ENCODE assay signal across 8 cellular contexts in the genomic region with DNA sequence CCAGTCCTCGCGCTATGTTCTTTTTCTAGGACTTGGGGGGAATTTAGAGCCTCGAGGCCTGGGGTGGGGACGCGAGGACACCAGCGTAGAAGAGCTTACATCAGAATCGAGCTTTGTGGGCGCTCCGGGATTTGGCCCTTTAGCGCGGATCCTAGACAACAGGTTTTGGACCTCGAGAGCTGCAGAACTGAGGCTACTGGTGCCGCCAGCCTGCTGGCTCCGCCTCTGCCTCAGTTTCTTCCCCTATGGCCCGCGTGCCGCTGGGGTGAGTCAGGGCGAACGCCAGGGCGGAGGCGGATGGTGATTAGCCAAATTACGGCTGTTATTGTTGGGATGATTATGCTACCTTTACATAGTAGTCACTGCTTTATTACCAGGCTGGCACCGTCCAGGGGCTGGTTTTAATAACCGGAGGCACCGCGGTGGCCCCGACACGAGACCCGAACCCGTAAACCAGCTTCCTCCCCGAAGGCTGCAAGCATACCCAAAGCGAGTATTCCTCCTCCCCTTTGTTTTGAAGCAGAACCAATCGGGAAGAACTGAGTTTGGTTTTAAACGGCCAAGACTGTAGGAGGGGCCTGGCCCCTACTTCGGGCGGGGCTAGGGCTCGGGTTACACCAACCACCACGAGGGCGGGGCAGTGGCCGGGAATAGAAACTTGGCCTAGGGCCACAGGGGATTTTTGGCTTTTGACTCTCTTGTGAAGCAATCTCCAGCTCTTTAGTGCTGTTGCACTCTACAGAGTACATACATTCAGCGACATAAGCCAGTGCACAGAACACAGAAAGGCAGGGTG. TPM values are rescaled to one million over a fixed set of nuclear protein-coding genes. Genes with fewer than 3 reads are reported as not detected.
DNase-seq lines count a peak whose midpoint lies in the region; ATAC-seq and TF ChIP-seq lines count a peak whose summit lies in the region.

No MANE protein-coding gene starts in this region.

- POLR2A ChIA-PET in activated naive CD8-positive, alpha-beta T cell treated with anti-CD3 and anti-CD28 coated beads, Interleukin-2, amount 10 ng/mL, durations not matched to agents 7 days and 5 days (lab: Charles Lee), result interaction anchor here (0.6 to 2.3 kb wide), 38 partner anchors 9 to 1580 kb away, joined by 3 to 32 read pairs (median 4); a partner anchor contains a TSS

- under 1% methylated on average over 41 of the region's 41 CpGs for WGBS in thymus

- peak overlapping the region; percentile 100 for H3K4me3 Mint-ChIP-seq in activated naive CD8-positive, alpha-beta T cell treated with anti-CD3 and anti-CD28 coated beads, Interleukin-2, amount 10 ng/mL, durations not matched to agents 7 days and 5 days
- peak overlapping the region; percentile 93 for H3K4me3 Mint-ChIP-seq in osteocyte (ENCODE audit: unreplicated experiment)

- peak; percentile 61 for ATAC-seq in HG02678 (IDR thresholded peaks at IDR 0.05; ENCODE audit: unreplicated experiment)
- peak; percentile 73 for ATAC-seq in activated naive CD8-positive, alpha-beta T cell treated with anti-CD3 and anti-CD28 coated beads, Interleukin-2, amount 10 ng/mL, durations not matched to agents 7 days and 5 days (ENCODE audit: low read depth)

- DNase-seq in GM12864 (ENCODE audit: low read depth) (peak; percentile 94), NCI-H1105 treated with DMSO at 0.1 percent for 48 hours (lab: John Stamatoyannopoulos, UW) (peak; percentile 97), SKM-1 treated with dmso at 0.1 percent for 144 hours (lab: John Stamatoyannopoulos, UW; ENCODE audit: unreplicated experiment) (peak; percentile 99), head of caudate nucleus (peak; percentile 73 to 95 (median 87)), osteocyte (ENCODE audit: extremely low spot score, unreplicated experiment) (peak; percentile 97)
- peak; percentile 89 for DNase-seq in activated naive CD8-positive, alpha-beta T cell treated with anti-CD3 and anti-CD28 coated beads, Interleukin-2, amount 10 ng/mL, durations not matched to agents 7 days and 5 days

- intact Hi-C loops in head of caudate nucleus (cut with DNase I), result no loop called here

- TF ChIP-seq CTCF in GM12864 (IDR thresholded peaks at IDR 0.05; ENCODE audit: low read depth, low read length, missing control alignments) (no peak), osteocyte (IDR thresholded peaks at IDR 0.05) (no peak)

- H3K27ac Mint-ChIP-seq in activated naive CD8-positive, alpha-beta T cell treated with anti-CD3 and anti-CD28 coated beads, Interleukin-2, amount 10 ng/mL, durations not matched to agents 7 days and 5 days, result peak overlapping the region; percentile 95
- peak overlapping the region; percentile 96 for H3K27ac Mint-ChIP-seq in osteocyte (ENCODE audit: unreplicated experiment)

- no peaks in the 10 kb centered on the region for H3K9me3 ChIP-seq in thymus (ENCODE audit: control insufficient read depth)

- H3K9me3 Mint-ChIP-seq in activated naive CD8-positive, alpha-beta T cell treated with anti-CD3 and anti-CD28 coated beads, Interleukin-2, amount 10 ng/mL, durations not matched to agents 7 days and 5 days, result no peaks in the 10 kb centered on the region
- H3K9me3 Mint-ChIP-seq in osteocyte (ENCODE audit: unreplicated experiment), result no peaks in the 10 kb centered on the region

- H3K27me3 ChIP-seq in thymus (ENCODE audit: control insufficient read depth, insufficient read depth), result no peaks in the 10 kb centered on the region

- H3K4me1 Mint-ChIP-seq in activated naive CD8-positive, alpha-beta T cell treated with anti-CD3 and anti-CD28 coated beads, Interleukin-2, amount 10 ng/mL, durations not matched to agents 7 days and 5 days, result peaks cover 34% of the 10 kb centered on the region
- peaks cover 35% of the 10 kb centered on the region for H3K4me1 Mint-ChIP-seq in osteocyte (ENCODE audit: unreplicated experiment)

- H3K36me3 ChIP-seq in thymus (ENCODE audit: control insufficient read depth, insufficient read depth), result peaks cover 16% of the 10 kb centered on the region

- peak overlapping the region; percentile 93 for H3K27ac ChIP-seq in thymus (ENCODE audit: low read depth)

- peaks cover 24% of the 10 kb centered on the region for H3K36me3 Mint-ChIP-seq in activated naive CD8-positive, alpha-beta T cell treated with anti-CD3 and anti-CD28 coated beads, Interleukin-2, amount 10 ng/mL, durations not matched to agents 7 days and 5 days
- H3K36me3 Mint-ChIP-seq in osteocyte (ENCODE audit: unreplicated experiment), result peaks cover 17% of the 10 kb centered on the region

- H3K4me3 ChIP-seq in GM12864 (ENCODE audit: low read depth, low read length) (peak overlapping the region; percentile 95), thymus (ENCODE audit: low read length) (peak overlapping the region; percentile 77)

- H3K27me3 Mint-ChIP-seq in activated naive CD8-positive, alpha-beta T cell treated with anti-CD3 and anti-CD28 coated beads, Interleukin-2, amount 10 ng/mL, durations not matched to agents 7 days and 5 days, result no peaks in the 10 kb centered on the region
- H3K27me3 Mint-ChIP-seq in osteocyte (ENCODE audit: unreplicated experiment), result no peaks in the 10 kb centered on the region

- H3K4me1 ChIP-seq in thymus (ENCODE audit: control insufficient read depth, insufficient read depth, low read length), result peaks cover 11% of the 10 kb centered on the region

RNA-seq across cellular contexts. Expression of a gene that starts 0.6 kb away (rescaled TPM):
- total RNA-seq in activated naive CD8-positive, alpha-beta T cell treated with anti-CD3 and anti-CD28 coated beads, Interleukin-2, amount 10 ng/mL, durations not matched to agents 7 days and 5 days, result 100 to 1,000 TPM; 107 to 115 TPM
- 84.9 and 86.4 TPM in 2 replicates for total RNA-seq in osteocyte
- 60.0 TPM for polyA plus RNA-seq in thymus

RNA-seq across cellular contexts. Expression of a gene that starts 5.9 kb away (rescaled TPM):
- total RNA-seq in activated naive CD8-positive, alpha-beta T cell treated with anti-CD3 and anti-CD28 coated beads, Interleukin-2, amount 10 ng/mL, durations not matched to agents 7 days and 5 days, result 10 to 100 TPM; 39.7 to 40.2 TPM
- total RNA-seq in osteocyte, result 24.2 and 27.5 TPM in 2 replicates
- polyA plus RNA-seq in thymus, result 33.9 TPM

RNA-seq across cellular contexts. Expression of a gene that starts 15.1 kb away (rescaled TPM):
- not detected for total RNA-seq in activated naive CD8-positive, alpha-beta T cell treated with anti-CD3 and anti-CD28 coated beads, Interleukin-2, amount 10 ng/mL, durations not matched to agents 7 days and 5 days
- 0.16 and 0.26 TPM in 2 replicates for total RNA-seq in osteocyte
- polyA plus RNA-seq in thymus, result 0.25 TPM

RNA-seq across cellular contexts. Expression of a gene that starts 53.7 kb away (rescaled TPM):
- 10 to 100 TPM; 57.3 to 62.0 TPM for total RNA-seq in activated naive CD8-positive, alpha-beta T cell treated with anti-CD3 and anti-CD28 coated beads, Interleukin-2, amount 10 ng/mL, durations not matched to agents 7 days and 5 days
- 27.7 and 28.2 TPM in 2 replicates for total RNA-seq in osteocyte
- polyA plus RNA-seq in thymus, result 6.2 TPM

RNA-seq across cellular contexts. Expression of a gene that starts 53.9 kb away (rescaled TPM):
- total RNA-seq in activated naive CD8-positive, alpha-beta T cell treated with anti-CD3 and anti-CD28 coated beads, Interleukin-2, amount 10 ng/mL, durations not matched to agents 7 days and 5 days, result 10 to 100 TPM; 46.1 to 47.0 TPM
- 35.0 and 38.7 TPM in 2 replicates for total RNA-seq in osteocyte
- 16.7 TPM for polyA plus RNA-seq in thymus

Comparison
In these comparisons a context has a peak if more than half of its experiments do, and no peak if none do; other contexts are left out.
1. Peak in every context shown above with its lines: DNase-seq, ATAC-seq, H3K4me3 ChIP-seq and H3K27ac ChIP-seq.